1 cellular context compared by ENCODE assay signal in genomic region chr6:154327313-154327712, GRCh38. TPM values are rescaled to one million over a fixed set of nuclear protein-coding genes. Genes with fewer than 3 reads are reported as not detected.
"Had no signal": no experiment of that assay in that cellular context is flagged by ENCODE, and none has a peak within 500 bp of the region (broad histone marks: within the 10 kb centered on the region; RNA-seq: fewer than 3 reads in every experiment).

No MANE protein-coding gene starts in this region.

RNA-seq across cellular contexts. Expression of gene IPCEF1, which starts 29.3 kb away (rescaled TPM):
- total RNA-seq: myocyte had no signal
